ENCODE assay signal across 10 cellular contexts in the genomic region with DNA sequence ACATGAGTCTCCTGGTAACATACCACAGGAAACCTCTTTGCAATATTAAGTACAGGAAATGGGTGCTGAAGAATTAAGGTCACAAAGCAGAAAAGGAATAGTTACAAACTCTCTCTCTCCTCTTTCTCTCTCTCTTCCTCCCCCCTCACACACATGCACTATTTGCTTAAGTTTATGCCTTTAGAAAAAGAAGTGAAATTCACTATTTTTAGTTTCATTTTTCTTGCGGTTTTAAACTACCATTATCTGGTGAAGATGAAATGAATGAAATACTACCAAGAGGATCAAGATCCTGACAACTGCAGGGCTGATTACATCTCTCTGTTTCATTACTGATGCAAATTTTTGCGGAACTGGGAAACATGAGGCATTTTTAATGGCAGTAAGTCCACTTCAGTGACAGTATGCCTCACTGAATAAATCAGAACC.
A peak's percentile ranks its signal among the peaks of the same experiment; 100 is the strongest.
DNase-seq lines count a peak whose midpoint lies in the region; ATAC-seq, FAIRE-seq and TF ChIP-seq lines count a peak whose summit lies in the region.
"Had no signal": no experiment of that assay in that cellular context is flagged by ENCODE, and none has a peak within 500 bp of the region (broad histone marks: within the 10 kb centered on the region; RNA-seq: fewer than 3 reads in every experiment).

No MANE protein-coding gene starts in this region.

- intact Hi-C loops in dorsolateral prefrontal cortex (cut with DNase I): no loop called here

- H3K4me3 Mint-ChIP-seq in WTC11: peak overlapping the region; percentile 30; the same call in 1 of the 2 replicates
- H3K4me3 Mint-ChIP-seq: brain had no signal

- CTCF ChIA-PET in WTC11 (lab: Charles Lee): no interaction called here

- no peak overlapping the region for H3K4me3 ChIP-seq in dorsolateral prefrontal cortex

- peaks cover 16% of the 10 kb centered on the region for H3K36me3 Mint-ChIP-seq in WTC11

- no peak overlapping the region for H3K27ac ChIP-seq in dorsolateral prefrontal cortex
- H3K27ac ChIP-seq: parathyroid adenoma had no signal

- peaks cover 10% of the 10 kb centered on the region for H3K9me3 Mint-ChIP-seq in WTC11

- peak; percentile 98 for FAIRE-seq in GM18507 (lab: Jason Lieb, UNC)

- H3K4me1 Mint-ChIP-seq in WTC11: peaks cover 14% of the 10 kb centered on the region

- TF ChIP-seq CTCF in WTC11 (IDR thresholded peaks at IDR 0.05) (no peak), dorsolateral prefrontal cortex (IDR thresholded peaks at IDR 0.05 in 54 of 56, conservative IDR thresholded peaks at IDR 0.05 in 2 of 56; ENCODE audit: low read depth in 1 of 56, partially characterized antibody in 56 of 56) (no peak)

- H3K27me3 ChIP-seq in dorsolateral prefrontal cortex: peaks cover 0 to 31% (median 0%) of the 10 kb centered on the region in 45 donors

- POLR2A ChIA-PET in WTC11 (lab: Charles Lee): no interaction called here

- DNase-seq in GM18507 (ENCODE audit: extremely low spot score, insufficient read length, low read depth): peak; percentile 15
- DNase-seq in WTC11 (ENCODE audit: low spot score): no peak
- DNase-seq in dorsolateral prefrontal cortex: no peak
- DNase-seq in DMS 273 treated with DMSO at 0.1 percent for 48 hours (lab: John Stamatoyannopoulos, UW): no peak
- no peak for DNase-seq in NCI-H1105 treated with DMSO at 0.1 percent for 48 hours (lab: John Stamatoyannopoulos, UW)
- no peak for DNase-seq in activated T-cell treated with anti-CD3 and anti-CD28 coated beads, Interleukin-2, amount 50 U/mL, for 48 hours

- peak; percentile 92 for ATAC-seq in GM21526 (IDR thresholded peaks at IDR 0.05; ENCODE audit: low FRiP score, unreplicated experiment)
- peak; percentile 93 for ATAC-seq in HG03354 (IDR thresholded peaks at IDR 0.05; ENCODE audit: poor library complexity, severe bottlenecking, unreplicated experiment)
- ATAC-seq in WTC11: 0 out of 2 replicates have a peak, but pooled peaks have one; percentile 34

- no peaks in the 10 kb centered on the region for H3K27me3 Mint-ChIP-seq in WTC11 (ENCODE audit: low read depth)
- H3K27me3 Mint-ChIP-seq: brain had no signal

- H3K27ac Mint-ChIP-seq in WTC11: peak overlapping the region; percentile 72

TF ChIP-seq in WTC11, 78 proteins besides CTCF, POLR2A, EP300 and RAD21:
- TF ChIP-seq ATF1 (CRISPR knock-in tag; IDR thresholded peaks at IDR 0.05) (no peak), CBFB (CRISPR knock-in tag; IDR thresholded peaks at IDR 0.05; ENCODE audit: low read depth) (no peak), GTF2I (CRISPR knock-in tag; conservative IDR thresholded peaks at IDR 0.05) (no peak), HMGA2 (CRISPR knock-in tag; IDR thresholded peaks at IDR 0.05) (no peak), KAT7 (CRISPR knock-in tag; IDR thresholded peaks at IDR 0.05; ENCODE audit: borderline replicate concordance) (no peak), NR3C1 (CRISPR knock-in tag; conservative IDR thresholded peaks at IDR 0.05; ENCODE audit: low read depth) (no peak), CREB1 (CRISPR knock-in tag; IDR thresholded peaks at IDR 0.05) (no peak), SMAD3 (CRISPR knock-in tag; IDR thresholded peaks at IDR 0.05; ENCODE audit: borderline replicate concordance) (no peak), CREM (CRISPR knock-in tag; IDR thresholded peaks at IDR 0.05) (no peak), RORB (CRISPR knock-in tag; IDR thresholded peaks at IDR 0.05) (no peak), ESRRA (CRISPR knock-in tag; IDR thresholded peaks at IDR 0.05; ENCODE audit: borderline replicate concordance) (no peak)
- TF ChIP-seq, protein P1, sequence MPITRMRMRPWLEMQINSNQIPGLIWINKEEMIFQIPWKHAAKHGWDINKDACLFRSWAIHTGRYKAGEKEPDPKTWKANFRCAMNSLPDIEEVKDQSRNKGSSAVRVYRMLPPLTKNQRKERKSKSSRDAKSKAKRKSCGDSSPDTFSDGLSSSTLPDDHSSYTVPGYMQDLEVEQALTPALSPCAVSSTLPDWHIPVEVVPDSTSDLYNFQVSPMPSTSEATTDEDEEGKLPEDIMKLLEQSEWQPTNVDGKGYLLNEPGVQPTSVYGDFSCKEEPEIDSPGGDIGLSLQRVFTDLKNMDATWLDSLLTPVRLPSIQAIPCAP (CRISPR knock-in tag; IDR thresholded peaks at IDR 0.05): no peak
- TF ChIP-seq, protein P2, sequence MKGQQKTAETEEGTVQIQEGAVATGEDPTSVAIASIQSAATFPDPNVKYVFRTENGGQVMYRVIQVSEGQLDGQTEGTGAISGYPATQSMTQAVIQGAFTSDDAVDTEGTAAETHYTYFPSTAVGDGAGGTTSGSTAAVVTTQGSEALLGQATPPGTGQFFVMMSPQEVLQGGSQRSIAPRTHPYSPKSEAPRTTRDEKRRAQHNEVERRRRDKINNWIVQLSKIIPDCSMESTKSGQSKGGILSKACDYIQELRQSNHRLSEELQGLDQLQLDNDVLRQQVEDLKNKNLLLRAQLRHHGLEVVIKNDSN (CRISPR knock-in tag; IDR thresholded peaks at IDR 0.05): no peak
- TF ChIP-seq, protein P3, sequence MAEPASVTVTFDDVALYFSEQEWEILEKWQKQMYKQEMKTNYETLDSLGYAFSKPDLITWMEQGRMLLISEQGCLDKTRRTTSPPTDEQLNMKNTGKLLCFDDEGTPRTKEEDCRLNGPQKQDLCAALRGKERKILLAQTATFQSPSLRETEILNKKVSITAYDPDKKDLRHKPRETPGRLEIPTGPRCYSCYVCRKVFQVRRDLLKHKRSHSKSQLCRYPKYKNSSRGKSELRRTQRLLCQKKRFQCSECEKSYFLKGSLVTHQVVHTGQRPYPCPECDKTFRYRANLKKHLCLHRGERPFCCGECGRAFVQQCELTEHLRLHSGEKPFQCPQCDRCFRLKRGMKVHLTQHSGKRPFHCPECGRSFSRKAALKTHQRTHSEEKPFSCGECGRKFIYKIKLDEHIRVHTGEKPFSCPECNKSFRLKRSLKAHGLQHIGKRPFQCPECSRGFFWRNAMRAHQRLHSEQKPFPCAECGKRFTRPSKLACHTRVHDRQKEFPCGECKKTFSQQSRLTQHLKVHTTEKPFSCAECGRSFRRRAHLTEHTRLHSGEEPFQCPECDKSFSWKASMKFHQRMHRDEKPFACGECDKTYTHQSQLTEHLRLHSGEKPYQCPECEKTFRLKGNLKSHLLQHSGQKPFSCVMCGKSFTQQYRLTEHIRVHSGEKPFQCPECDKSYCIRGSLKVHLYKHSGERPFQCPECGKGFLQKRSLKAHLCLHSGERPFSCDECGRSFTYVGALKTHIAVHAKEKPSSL (CRISPR knock-in tag; conservative IDR thresholded peaks at IDR 0.05): no peak

Comparison
In these comparisons a context has a peak if more than half of its experiments do, and no peak if none do; other contexts are left out.
1. ATAC-seq: peak in every context shown above with its lines; median percentile 93 in HG03354; 92 in GM21526; 34 in WTC11.